In genomic region chr19:22515435-22515834, GRCh38 we compare ENCODE assay signal across 26 cellular contexts.
"Had no signal": no experiment of that assay in that cellular context is flagged by ENCODE, and none has a peak within 500 bp of the region (broad histone marks: within the 10 kb centered on the region; RNA-seq: fewer than 3 reads in every experiment).

No MANE protein-coding gene starts in this region.

- H3K27ac Mint-ChIP-seq: naive thymus-derived CD8-positive, alpha-beta T cell; natural killer cell treated with Interleukin-12 subunit alpha and Interleukin-12 subunit beta and Interleukin-15 and Interleukin-18, amount 100 ng/mL, for 72 hours; nephron progenitor cell; stimulated activated effector memory CD8-positive, alpha-beta T cell treated with anti-CD3 and anti-CD28 coated beads, Interleukin-12 subunit alpha, Interleukin-12 subunit beta, amount 100 ng/mL, for 72 hours; stimulated activated naive B cell treated with anti-CD40 and anti-IgM and Interleukin-4, amounts not matched to agents 10 μg/mL and 1 μg/mL and 100 μg/mL, for 72 hours; stimulated activated naive CD8-positive, alpha-beta T cell treated with anti-CD3 and anti-CD28 coated beads, Interleukin-15, Interleukin-2, amounts not matched to agents 100 ng/mL and 50 ng/mL, for 24 hours had no signal

- H3K36me3 Mint-ChIP-seq: stimulated activated effector memory CD8-positive, alpha-beta T cell treated with anti-CD3 and anti-CD28 coated beads, Interleukin-12 subunit alpha, Interleukin-12 subunit beta, amount 100 ng/mL, for 72 hours had no signal

- H3K4me1 ChIP-seq: pancreas, prostate gland, right lobe of liver, sigmoid colon, stomach, thyroid gland, tibial nerve, upper lobe of left lung, uterus had no signal

- H3K27ac ChIP-seq: neutrophil, pancreas, prostate gland, right lobe of liver, sigmoid colon, stomach, thoracic aorta, thyroid gland, tibial nerve, upper lobe of left lung, uterus had no signal

- H3K27me3 Mint-ChIP-seq: natural killer cell treated with Interleukin-12 subunit alpha and Interleukin-12 subunit beta and Interleukin-15 and Interleukin-18, amount 100 ng/mL, for 72 hours; stimulated activated naive B cell treated with anti-CD40 and anti-IgM and Interleukin-4, amounts not matched to agents 10 μg/mL and 1 μg/mL and 100 μg/mL, for 72 hours; stimulated activated naive CD8-positive, alpha-beta T cell treated with anti-CD3 and anti-CD28 coated beads, Interleukin-15, Interleukin-2, amounts not matched to agents 100 ng/mL and 50 ng/mL, for 24 hours had no signal

- H3K4me3 ChIP-seq: pancreas, prostate gland, right lobe of liver, sigmoid colon, stomach, thoracic aorta, thyroid gland, tibial nerve, upper lobe of left lung, uterus had no signal

- ATAC-seq: naive thymus-derived CD8-positive, alpha-beta T cell; natural killer cell treated with Interleukin-12 subunit alpha and Interleukin-12 subunit beta and Interleukin-15 and Interleukin-18, amount 100 ng/mL, for 72 hours; pancreas; right cardiac atrium; right lobe of liver; stimulated activated effector memory CD8-positive, alpha-beta T cell treated with anti-CD3 and anti-CD28 coated beads, Interleukin-12 subunit alpha, Interleukin-12 subunit beta, amount 100 ng/mL, for 72 hours; stimulated activated naive B cell treated with anti-CD40 and anti-IgM and Interleukin-4, amounts not matched to agents 10 μg/mL and 1 μg/mL and 100 μg/mL, for 72 hours had no signal

- H3K4me1 Mint-ChIP-seq: naive thymus-derived CD8-positive, alpha-beta T cell; nephron progenitor cell; neural crest cell; stimulated activated effector memory CD8-positive, alpha-beta T cell treated with anti-CD3 and anti-CD28 coated beads, Interleukin-12 subunit alpha, Interleukin-12 subunit beta, amount 100 ng/mL, for 72 hours; stimulated activated naive B cell treated with anti-CD40 and anti-IgM and Interleukin-4, amounts not matched to agents 10 μg/mL and 1 μg/mL and 100 μg/mL, for 72 hours had no signal

- H3K4me3 Mint-ChIP-seq: naive thymus-derived CD8-positive, alpha-beta T cell; natural killer cell treated with Interleukin-12 subunit alpha and Interleukin-12 subunit beta and Interleukin-15 and Interleukin-18, amount 100 ng/mL, for 72 hours; nephron progenitor cell; neural crest cell; stimulated activated effector memory CD8-positive, alpha-beta T cell treated with anti-CD3 and anti-CD28 coated beads, Interleukin-12 subunit alpha, Interleukin-12 subunit beta, amount 100 ng/mL, for 72 hours; stimulated activated naive B cell treated with anti-CD40 and anti-IgM and Interleukin-4, amounts not matched to agents 10 μg/mL and 1 μg/mL and 100 μg/mL, for 72 hours; stimulated activated naive CD8-positive, alpha-beta T cell treated with anti-CD3 and anti-CD28 coated beads, Interleukin-15, Interleukin-2, amounts not matched to agents 100 ng/mL and 50 ng/mL, for 24 hours had no signal

- DNase-seq: nephron progenitor cell; pancreas; right cardiac atrium; right lobe of liver; sigmoid colon; small intestine; stimulated activated CD4-positive, alpha-beta T cell treated with anti-CD3 and anti-CD28 coated beads, Interleukin-15, amount 100 ng/mL, for 24 hours; stimulated activated CD4-positive, alpha-beta T cell treated with anti-CD3 and anti-CD28 coated beads, Interleukin-2, amount 100 ng/mL, for 24 hours; stimulated activated CD4-positive, alpha-beta T cell treated with anti-CD3 and anti-CD28 coated beads, Interleukin-2, amount 100 ng/mL, for 48 hours; stimulated activated CD4-positive, alpha-beta T cell treated with anti-CD3 and anti-CD28 coated beads, Interleukin-4, amount 100 ng/mL, for 24 hours; stimulated activated naive B cell treated with anti-CD40 and anti-IgM and Interleukin-4, amounts not matched to agents 10 μg/mL and 1 μg/mL and 100 μg/mL, for 72 hours; stimulated activated naive CD4-positive, alpha-beta T cell treated with Interleukin-2 at 50 U/mL for 16 hours; stomach; thyroid gland; trophoblast cell; upper lobe of left lung; uterus had no signal

- H3K9me3 ChIP-seq: pancreas, prostate gland, thyroid gland, uterus had no signal

- H3K36me3 ChIP-seq: neutrophil, pancreas, prostate gland, right lobe of liver, sigmoid colon, stomach, thoracic aorta, thyroid gland, tibial nerve, upper lobe of left lung, uterus had no signal

- H3K27me3 ChIP-seq: neutrophil, pancreas, right lobe of liver, sigmoid colon, stomach, thyroid gland, tibial nerve, upper lobe of left lung, uterus had no signal
